1 cellular context compared by ENCODE assay signal in genomic region chr15:98865397-98866339, GRCh38.
TF ChIP-seq lines count a peak whose summit lies in the region.

No MANE protein-coding gene starts in this region.

TF ChIP-seq in K562, 482 proteins besides CTCF, POLR2A, EP300 and RAD21 (continued from another document and continues in another):
- TF ChIP-seq, protein P1, sequence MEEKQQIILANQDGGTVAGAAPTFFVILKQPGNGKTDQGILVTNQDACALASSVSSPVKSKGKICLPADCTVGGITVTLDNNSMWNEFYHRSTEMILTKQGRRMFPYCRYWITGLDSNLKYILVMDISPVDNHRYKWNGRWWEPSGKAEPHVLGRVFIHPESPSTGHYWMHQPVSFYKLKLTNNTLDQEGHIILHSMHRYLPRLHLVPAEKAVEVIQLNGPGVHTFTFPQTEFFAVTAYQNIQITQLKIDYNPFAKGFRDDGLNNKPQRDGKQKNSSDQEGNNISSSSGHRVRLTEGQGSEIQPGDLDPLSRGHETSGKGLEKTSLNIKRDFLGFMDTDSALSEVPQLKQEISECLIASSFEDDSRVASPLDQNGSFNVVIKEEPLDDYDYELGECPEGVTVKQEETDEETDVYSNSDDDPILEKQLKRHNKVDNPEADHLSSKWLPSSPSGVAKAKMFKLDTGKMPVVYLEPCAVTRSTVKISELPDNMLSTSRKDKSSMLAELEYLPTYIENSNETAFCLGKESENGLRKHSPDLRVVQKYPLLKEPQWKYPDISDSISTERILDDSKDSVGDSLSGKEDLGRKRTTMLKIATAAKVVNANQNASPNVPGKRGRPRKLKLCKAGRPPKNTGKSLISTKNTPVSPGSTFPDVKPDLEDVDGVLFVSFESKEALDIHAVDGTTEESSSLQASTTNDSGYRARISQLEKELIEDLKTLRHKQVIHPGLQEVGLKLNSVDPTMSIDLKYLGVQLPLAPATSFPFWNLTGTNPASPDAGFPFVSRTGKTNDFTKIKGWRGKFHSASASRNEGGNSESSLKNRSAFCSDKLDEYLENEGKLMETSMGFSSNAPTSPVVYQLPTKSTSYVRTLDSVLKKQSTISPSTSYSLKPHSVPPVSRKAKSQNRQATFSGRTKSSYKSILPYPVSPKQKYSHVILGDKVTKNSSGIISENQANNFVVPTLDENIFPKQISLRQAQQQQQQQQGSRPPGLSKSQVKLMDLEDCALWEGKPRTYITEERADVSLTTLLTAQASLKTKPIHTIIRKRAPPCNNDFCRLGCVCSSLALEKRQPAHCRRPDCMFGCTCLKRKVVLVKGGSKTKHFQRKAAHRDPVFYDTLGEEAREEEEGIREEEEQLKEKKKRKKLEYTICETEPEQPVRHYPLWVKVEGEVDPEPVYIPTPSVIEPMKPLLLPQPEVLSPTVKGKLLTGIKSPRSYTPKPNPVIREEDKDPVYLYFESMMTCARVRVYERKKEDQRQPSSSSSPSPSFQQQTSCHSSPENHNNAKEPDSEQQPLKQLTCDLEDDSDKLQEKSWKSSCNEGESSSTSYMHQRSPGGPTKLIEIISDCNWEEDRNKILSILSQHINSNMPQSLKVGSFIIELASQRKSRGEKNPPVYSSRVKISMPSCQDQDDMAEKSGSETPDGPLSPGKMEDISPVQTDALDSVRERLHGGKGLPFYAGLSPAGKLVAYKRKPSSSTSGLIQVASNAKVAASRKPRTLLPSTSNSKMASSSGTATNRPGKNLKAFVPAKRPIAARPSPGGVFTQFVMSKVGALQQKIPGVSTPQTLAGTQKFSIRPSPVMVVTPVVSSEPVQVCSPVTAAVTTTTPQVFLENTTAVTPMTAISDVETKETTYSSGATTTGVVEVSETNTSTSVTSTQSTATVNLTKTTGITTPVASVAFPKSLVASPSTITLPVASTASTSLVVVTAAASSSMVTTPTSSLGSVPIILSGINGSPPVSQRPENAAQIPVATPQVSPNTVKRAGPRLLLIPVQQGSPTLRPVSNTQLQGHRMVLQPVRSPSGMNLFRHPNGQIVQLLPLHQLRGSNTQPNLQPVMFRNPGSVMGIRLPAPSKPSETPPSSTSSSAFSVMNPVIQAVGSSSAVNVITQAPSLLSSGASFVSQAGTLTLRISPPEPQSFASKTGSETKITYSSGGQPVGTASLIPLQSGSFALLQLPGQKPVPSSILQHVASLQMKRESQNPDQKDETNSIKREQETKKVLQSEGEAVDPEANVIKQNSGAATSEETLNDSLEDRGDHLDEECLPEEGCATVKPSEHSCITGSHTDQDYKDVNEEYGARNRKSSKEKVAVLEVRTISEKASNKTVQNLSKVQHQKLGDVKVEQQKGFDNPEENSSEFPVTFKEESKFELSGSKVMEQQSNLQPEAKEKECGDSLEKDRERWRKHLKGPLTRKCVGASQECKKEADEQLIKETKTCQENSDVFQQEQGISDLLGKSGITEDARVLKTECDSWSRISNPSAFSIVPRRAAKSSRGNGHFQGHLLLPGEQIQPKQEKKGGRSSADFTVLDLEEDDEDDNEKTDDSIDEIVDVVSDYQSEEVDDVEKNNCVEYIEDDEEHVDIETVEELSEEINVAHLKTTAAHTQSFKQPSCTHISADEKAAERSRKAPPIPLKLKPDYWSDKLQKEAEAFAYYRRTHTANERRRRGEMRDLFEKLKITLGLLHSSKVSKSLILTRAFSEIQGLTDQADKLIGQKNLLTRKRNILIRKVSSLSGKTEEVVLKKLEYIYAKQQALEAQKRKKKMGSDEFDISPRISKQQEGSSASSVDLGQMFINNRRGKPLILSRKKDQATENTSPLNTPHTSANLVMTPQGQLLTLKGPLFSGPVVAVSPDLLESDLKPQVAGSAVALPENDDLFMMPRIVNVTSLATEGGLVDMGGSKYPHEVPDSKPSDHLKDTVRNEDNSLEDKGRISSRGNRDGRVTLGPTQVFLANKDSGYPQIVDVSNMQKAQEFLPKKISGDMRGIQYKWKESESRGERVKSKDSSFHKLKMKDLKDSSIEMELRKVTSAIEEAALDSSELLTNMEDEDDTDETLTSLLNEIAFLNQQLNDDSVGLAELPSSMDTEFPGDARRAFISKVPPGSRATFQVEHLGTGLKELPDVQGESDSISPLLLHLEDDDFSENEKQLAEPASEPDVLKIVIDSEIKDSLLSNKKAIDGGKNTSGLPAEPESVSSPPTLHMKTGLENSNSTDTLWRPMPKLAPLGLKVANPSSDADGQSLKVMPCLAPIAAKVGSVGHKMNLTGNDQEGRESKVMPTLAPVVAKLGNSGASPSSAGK (IDR thresholded peaks at IDR 0.05): peak; percentile 96
- TF ChIP-seq BRD4 (IDR thresholded peaks at IDR 0.05) (no peak), SETDB1 (IDR thresholded peaks at IDR 0.05; ENCODE audit: low read length) (no peak), TEAD1 (CRISPR knock-in tag; IDR thresholded peaks at IDR 0.05) (peak in 1 of 2 experiments; percentile 56; a peak in 1 of 4 replicates), TOE1 (IDR thresholded peaks at IDR 0.05; ENCODE audit: borderline replicate concordance) (peak; percentile 71; the same call in 1 of the 2 replicates), TOE1 (CRISPR knock-in tag; IDR thresholded peaks at IDR 0.05; ENCODE audit: borderline replicate concordance, low read depth) (no peak), MBD2 (IDR thresholded peaks at IDR 0.05; ENCODE audit: borderline replicate concordance, low read depth) (no peak), JUN (IDR thresholded peaks at IDR 0.05; ENCODE audit: borderline replicate concordance, low read depth, low read length) (no peak), JUN (CRISPR knock-in tag; IDR thresholded peaks at IDR 0.05; ENCODE audit: borderline replicate concordance) (0 out of 2 replicates have a peak, but pooled peaks have one; percentile 48), BHLHE40 (IDR thresholded peaks at IDR 0.05; ENCODE audit: low read length) (peak; percentile 74), GATAD2A (IDR thresholded peaks at IDR 0.05) (no peak), TGIF2 (CRISPR knock-in tag; IDR thresholded peaks at IDR 0.05) (no peak), GABPA (tag; conservative IDR thresholded peaks at IDR 0.05; ENCODE audit: low read depth) (peak; percentile 61), ZBTB9 (CRISPR knock-in tag; IDR thresholded peaks at IDR 0.05) (no peak), RBFOX2 (IDR thresholded peaks at IDR 0.05; ENCODE audit: low read depth, low read length) (peak; percentile 44), CXXC5 (CRISPR knock-in tag; IDR thresholded peaks at IDR 0.05) (peak; percentile 75), ZNF263 (CRISPR knock-in tag; IDR thresholded peaks at IDR 0.05; ENCODE audit: borderline replicate concordance) (peak; percentile 51; the same call in 1 of the 2 replicates), KLF13 (tag; IDR thresholded peaks at IDR 0.05; ENCODE audit: borderline replicate concordance, low read depth) (peak; percentile 26; the same call in 1 of the 2 replicates), TFAP4 (CRISPR knock-in tag; IDR thresholded peaks at IDR 0.05; ENCODE audit: borderline replicate concordance) (peak; percentile 70; the same call in 1 of the 2 replicates), MYC (IDR thresholded peaks at IDR 0.05; ENCODE audit: low read depth, low read length) (peak; percentile 80), MYC (CRISPR knock-in tag; IDR thresholded peaks at IDR 0.05; ENCODE audit: borderline replicate concordance, low read depth) (0 out of 2 replicates have a peak, but pooled peaks have one; percentile 19), ARID4B (CRISPR knock-in tag; IDR thresholded peaks at IDR 0.05) (peak; percentile 22; the same call in 1 of the 2 replicates), DIDO1 (tag; IDR thresholded peaks at IDR 0.05; ENCODE audit: low read depth) (no peak), ZFX (CRISPR knock-in tag; IDR thresholded peaks at IDR 0.05) (peak; percentile 62), CBX3 (IDR thresholded peaks at IDR 0.05; ENCODE audit: borderline replicate concordance in 1 of 2, low read length in 2 of 2) (peak in 1 of 2 experiments; percentile 68; a peak in 1 of 3 replicates), IRF1 (CRISPR knock-in tag; IDR thresholded peaks at IDR 0.05; ENCODE audit: borderline replicate concordance) (peak; percentile 79; the same call in 1 of the 2 replicates), MIER1 (IDR thresholded peaks at IDR 0.05; ENCODE audit: low read depth) (no peak), USF2 (CRISPR knock-in tag; IDR thresholded peaks at IDR 0.05) (peak; percentile 99), CBFA2T2 (conservative IDR thresholded peaks at IDR 0.05) (peak; percentile 85)
- TF ChIP-seq, protein P2, sequence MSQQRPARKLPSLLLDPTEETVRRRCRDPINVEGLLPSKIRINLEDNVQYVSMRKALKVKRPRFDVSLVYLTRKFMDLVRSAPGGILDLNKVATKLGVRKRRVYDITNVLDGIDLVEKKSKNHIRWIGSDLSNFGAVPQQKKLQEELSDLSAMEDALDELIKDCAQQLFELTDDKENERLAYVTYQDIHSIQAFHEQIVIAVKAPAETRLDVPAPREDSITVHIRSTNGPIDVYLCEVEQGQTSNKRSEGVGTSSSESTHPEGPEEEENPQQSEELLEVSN (IDR thresholded peaks at IDR 0.05; ENCODE audit: borderline replicate concordance in 1 of 2, extremely low read depth in 1 of 2, insufficient read depth in 1 of 2, insufficient read length in 1 of 2, low read depth in 1 of 2, low read length in 1 of 2, poor library complexity in 1 of 2, severe bottlenecking in 1 of 2): peak; percentile 85 to 95
- TF ChIP-seq, protein P3, sequence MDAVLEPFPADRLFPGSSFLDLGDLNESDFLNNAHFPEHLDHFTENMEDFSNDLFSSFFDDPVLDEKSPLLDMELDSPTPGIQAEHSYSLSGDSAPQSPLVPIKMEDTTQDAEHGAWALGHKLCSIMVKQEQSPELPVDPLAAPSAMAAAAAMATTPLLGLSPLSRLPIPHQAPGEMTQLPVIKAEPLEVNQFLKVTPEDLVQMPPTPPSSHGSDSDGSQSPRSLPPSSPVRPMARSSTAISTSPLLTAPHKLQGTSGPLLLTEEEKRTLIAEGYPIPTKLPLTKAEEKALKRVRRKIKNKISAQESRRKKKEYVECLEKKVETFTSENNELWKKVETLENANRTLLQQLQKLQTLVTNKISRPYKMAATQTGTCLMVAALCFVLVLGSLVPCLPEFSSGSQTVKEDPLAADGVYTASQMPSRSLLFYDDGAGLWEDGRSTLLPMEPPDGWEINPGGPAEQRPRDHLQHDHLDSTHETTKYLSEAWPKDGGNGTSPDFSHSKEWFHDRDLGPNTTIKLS (IDR thresholded peaks at IDR 0.05; ENCODE audit: borderline replicate concordance, low read depth): 0 out of 2 replicates have a peak, but pooled peaks have one; percentile 20
